In the genomic region with DNA sequence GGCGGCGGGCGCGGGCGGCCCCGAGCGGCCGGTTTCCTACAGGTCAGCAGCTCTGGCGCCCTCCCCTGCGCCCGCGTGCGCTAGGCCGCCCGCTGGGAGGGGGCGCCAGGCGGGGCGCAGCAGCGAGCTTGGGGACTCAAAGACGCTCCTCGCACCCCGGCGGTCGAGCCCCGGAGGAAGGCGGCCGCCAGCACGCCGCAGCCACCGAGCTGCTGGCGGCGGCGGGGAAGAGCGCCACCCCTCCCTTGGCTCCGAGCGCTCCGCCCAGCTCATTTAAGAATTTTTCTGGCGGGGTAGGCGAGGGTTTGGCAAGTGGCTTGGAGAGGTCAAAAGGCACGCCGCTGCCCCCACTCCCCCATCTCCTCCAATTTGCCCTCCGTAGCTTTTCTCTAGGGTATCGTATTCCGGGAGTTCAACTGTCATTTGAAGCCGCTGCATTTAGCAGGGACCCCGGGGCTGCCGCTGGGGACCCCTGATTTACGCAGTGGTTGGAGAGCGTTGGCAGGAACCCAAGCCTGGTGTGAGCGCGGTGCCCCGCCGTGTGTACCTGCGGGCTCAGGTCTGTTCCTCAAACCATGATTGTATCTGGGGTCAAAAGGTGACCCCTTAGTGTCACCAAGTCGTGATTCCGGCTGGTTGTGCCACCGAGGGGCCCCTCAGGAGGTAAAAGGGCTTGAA, we compare ENCODE assay signal across 1 cellular context.
TF ChIP-seq lines count a peak whose summit lies in the region.

No MANE protein-coding gene starts in this region.

TF ChIP-seq in GM23338, 12 proteins besides CTCF, POLR2A, EP300 and RAD21 (continued from another document):
- TF ChIP-seq, protein P1, sequence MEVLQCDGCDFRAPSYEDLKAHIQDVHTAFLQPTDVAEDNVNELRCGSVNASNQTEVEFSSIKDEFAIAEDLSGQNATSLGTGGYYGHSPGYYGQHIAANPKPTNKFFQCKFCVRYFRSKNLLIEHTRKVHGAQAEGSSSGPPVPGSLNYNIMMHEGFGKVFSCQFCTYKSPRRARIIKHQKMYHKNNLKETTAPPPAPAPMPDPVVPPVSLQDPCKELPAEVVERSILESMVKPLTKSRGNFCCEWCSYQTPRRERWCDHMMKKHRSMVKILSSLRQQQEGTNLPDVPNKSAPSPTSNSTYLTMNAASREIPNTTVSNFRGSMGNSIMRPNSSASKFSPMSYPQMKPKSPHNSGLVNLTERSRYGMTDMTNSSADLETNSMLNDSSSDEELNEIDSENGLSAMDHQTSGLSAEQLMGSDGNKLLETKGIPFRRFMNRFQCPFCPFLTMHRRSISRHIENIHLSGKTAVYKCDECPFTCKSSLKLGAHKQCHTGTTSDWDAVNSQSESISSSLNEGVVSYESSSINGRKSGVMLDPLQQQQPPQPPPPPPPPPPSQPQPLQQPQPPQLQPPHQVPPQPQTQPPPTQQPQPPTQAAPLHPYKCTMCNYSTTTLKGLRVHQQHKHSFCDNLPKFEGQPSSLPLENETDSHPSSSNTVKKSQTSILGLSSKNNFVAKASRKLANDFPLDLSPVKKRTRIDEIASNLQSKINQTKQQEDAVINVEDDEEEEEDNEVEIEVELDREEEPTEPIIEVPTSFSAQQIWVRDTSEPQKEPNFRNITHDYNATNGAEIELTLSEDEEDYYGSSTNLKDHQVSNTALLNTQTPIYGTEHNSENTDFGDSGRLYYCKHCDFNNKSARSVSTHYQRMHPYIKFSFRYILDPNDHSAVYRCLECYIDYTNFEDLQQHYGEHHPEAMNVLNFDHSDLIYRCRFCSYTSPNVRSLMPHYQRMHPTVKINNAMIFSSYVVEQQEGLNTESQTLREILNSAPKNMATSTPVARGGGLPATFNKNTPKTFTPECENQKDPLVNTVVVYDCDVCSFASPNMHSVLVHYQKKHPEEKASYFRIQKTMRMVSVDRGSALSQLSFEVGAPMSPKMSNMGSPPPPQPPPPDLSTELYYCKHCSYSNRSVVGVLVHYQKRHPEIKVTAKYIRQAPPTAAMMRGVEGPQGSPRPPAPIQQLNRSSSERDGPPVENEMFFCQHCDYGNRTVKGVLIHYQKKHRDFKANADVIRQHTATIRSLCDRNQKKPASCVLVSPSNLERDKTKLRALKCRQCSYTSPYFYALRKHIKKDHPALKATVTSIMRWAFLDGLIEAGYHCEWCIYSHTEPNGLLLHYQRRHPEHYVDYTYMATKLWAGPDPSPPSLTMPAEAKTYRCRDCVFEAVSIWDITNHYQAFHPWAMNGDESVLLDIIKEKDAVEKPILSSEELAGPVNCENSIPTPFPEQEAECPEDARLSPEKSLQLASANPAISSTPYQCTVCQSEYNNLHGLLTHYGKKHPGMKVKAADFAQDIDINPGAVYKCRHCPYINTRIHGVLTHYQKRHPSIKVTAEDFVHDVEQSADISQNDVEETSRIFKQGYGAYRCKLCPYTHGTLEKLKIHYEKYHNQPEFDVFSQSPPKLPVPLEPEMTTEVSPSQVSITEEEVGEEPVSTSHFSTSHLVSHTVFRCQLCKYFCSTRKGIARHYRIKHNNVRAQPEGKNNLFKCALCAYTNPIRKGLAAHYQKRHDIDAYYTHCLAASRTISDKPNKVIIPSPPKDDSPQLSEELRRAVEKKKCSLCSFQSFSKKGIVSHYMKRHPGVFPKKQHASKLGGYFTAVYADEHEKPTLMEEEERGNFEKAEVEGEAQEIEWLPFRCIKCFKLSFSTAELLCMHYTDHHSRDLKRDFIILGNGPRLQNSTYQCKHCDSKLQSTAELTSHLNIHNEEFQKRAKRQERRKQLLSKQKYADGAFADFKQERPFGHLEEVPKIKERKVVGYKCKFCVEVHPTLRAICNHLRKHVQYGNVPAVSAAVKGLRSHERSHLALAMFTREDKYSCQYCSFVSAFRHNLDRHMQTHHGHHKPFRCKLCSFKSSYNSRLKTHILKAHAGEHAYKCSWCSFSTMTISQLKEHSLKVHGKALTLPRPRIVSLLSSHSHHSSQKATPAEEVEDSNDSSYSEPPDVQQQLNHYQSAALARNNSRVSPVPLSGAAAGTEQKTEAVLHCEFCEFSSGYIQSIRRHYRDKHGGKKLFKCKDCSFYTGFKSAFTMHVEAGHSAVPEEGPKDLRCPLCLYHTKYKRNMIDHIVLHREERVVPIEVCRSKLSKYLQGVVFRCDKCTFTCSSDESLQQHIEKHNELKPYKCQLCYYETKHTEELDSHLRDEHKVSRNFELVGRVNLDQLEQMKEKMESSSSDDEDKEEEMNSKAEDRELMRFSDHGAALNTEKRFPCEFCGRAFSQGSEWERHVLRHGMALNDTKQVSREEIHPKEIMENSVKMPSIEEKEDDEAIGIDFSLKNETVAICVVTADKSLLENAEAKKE (CRISPR knock-in tag; IDR thresholded peaks at IDR 0.05): no peak
- no peak for TF ChIP-seq JUNB (IDR thresholded peaks at IDR 0.05; ENCODE audit: unreplicated experiment)
TF ChIP-seq in GM23338: peak in this region for 1.
